Comparison of ENCODE assay signal across 1 cellular context in genomic region chr2:85753035-85753524, GRCh38.
TF ChIP-seq lines count a peak whose summit lies in the region.

No MANE protein-coding gene starts in this region.

TF ChIP-seq in SK-N-SH, 30 proteins besides CTCF, POLR2A, EP300 and RAD21 (continued from another document):
- TF ChIP-seq ELF1 (IDR thresholded peaks at IDR 0.05): no peak
